Comparison of ENCODE assay signal across 9 cellular contexts in the genomic region with DNA sequence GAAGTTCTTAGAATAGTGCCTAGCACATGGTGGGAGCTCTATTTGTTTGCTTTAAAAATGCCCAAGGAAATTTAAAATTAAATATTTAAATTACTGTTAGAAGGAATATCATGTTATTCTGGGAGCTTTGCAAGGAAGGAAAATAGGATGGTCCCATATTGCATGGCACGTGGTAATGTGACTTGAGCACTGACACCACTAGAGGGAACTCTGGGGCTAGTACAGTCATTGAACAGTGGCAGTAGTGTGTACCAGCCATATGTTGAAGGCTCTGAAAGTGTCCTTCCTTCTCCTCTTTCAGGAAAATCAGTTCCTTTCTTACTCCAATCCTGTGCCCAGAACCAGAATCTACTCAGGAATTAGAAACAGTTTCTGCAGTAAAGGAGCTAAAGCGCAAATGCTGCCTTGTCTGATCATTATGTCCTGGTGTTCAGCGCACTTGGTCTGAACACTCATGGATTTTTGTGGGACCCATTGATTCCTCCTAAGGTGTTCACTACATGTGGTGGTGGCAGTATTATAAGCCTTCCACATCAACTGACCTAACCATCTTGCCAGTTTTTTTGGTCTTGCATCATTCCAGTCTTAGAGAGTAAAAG. TPM values are rescaled to one million over a fixed set of nuclear protein-coding genes. Genes with fewer than 3 reads are reported as not detected.
DNase-seq lines count a peak whose midpoint lies in the region; ATAC-seq and TF ChIP-seq lines count a peak whose summit lies in the region.
"Had no signal": no experiment of that assay in that cellular context is flagged by ENCODE, and none has a peak within 500 bp of the region (broad histone marks: within the 10 kb centered on the region; RNA-seq: fewer than 3 reads in every experiment).

No MANE protein-coding gene starts in this region.

- H3K4me3 ChIP-seq in endodermal cell (ENCODE audit: low read length) (no peak overlapping the region), upper lobe of left lung (no peak overlapping the region)
- H3K4me3 ChIP-seq: skin epidermis had no signal

- no peaks in the 10 kb centered on the region for H3K27me3 ChIP-seq in endodermal cell (ENCODE audit: control insufficient read depth, insufficient read depth, low read length, poor library complexity, severe bottlenecking)
- H3K27me3 ChIP-seq in upper lobe of left lung: no peaks in the 10 kb centered on the region

- TF ChIP-seq EP300 in upper lobe of left lung (IDR thresholded peaks at IDR 0.05): no peak

- ATAC-seq in GM18861 (IDR thresholded peaks at IDR 0.05; ENCODE audit: unreplicated experiment) (peak; percentile 46), HG02981 (IDR thresholded peaks at IDR 0.05; ENCODE audit: unreplicated experiment) (peak; percentile 44), upper lobe of left lung (ENCODE audit: low FRiP score in 2 of 2) (no peak)

- H3K27ac Mint-ChIP-seq in endodermal cell: no peak overlapping the region

- no peak overlapping the region for H3K4me3 Mint-ChIP-seq in endodermal cell

- TF ChIP-seq CTCF in endodermal cell (conservative IDR thresholded peaks at IDR 0.05) (peak; percentile 82), upper lobe of left lung (IDR thresholded peaks at IDR 0.05) (peak in 3 of 6 experiments; percentile 9 to 15 (median 13))

- no peaks in the 10 kb centered on the region for H3K9me3 Mint-ChIP-seq in endodermal cell

- WGBS in endodermal cell (ENCODE audit: insufficient coverage in 1 of 2, insufficient read length in 1 of 2), 2 experiments: 50 to 70% methylated on average over 2 to 3 of the region's 3 CpGs
- 70 to 74% methylated on average over 3 of the region's 3 CpGs for WGBS in upper lobe of left lung, 2 donors

- H3K4me1 Mint-ChIP-seq in endodermal cell: no peaks in the 10 kb centered on the region

- no peaks in the 10 kb centered on the region for H3K4me1 ChIP-seq in endodermal cell (ENCODE audit: control insufficient read depth, insufficient read depth, low read length)
- no peaks in the 10 kb centered on the region for H3K4me1 ChIP-seq in upper lobe of left lung

- peak; percentile 49 for DNase-seq in COLO668 (lab: John Stamatoyannopoulos, UW; ENCODE audit: unreplicated experiment)
- peak; percentile 23 for DNase-seq in NCI-H748 treated with DMSO at 0.1 percent for 48 hours (lab: John Stamatoyannopoulos, UW)
- DNase-seq in endodermal cell: peak; percentile 66
- peak; percentile 11 for DNase-seq in putamen (ENCODE audit: low spot score)
- no peak for DNase-seq in upper lobe of left lung
- DNase-seq in NOMO-1 treated with DMSO at 0.1 percent for 48 hours (lab: John Stamatoyannopoulos, UW; ENCODE audit: unreplicated experiment): no peak

- no peak for TF ChIP-seq POLR2A in upper lobe of left lung (IDR thresholded peaks at IDR 0.05)

- no peaks in the 10 kb centered on the region for H3K36me3 Mint-ChIP-seq in endodermal cell (ENCODE audit: low read depth)

- no peak overlapping the region for H3K9ac ChIP-seq in endodermal cell (ENCODE audit: extremely low read depth, low read length, poor library complexity, severe bottlenecking)

- H3K36me3 ChIP-seq in endodermal cell (ENCODE audit: control insufficient read depth, insufficient read depth, low read length) (no peaks in the 10 kb centered on the region), upper lobe of left lung (no peaks in the 10 kb centered on the region)

- no peaks in the 10 kb centered on the region for H3K9me3 ChIP-seq in endodermal cell (ENCODE audit: control insufficient read depth, low read length)
- no peaks in the 10 kb centered on the region for H3K9me3 ChIP-seq in upper lobe of left lung

- H3K27ac ChIP-seq in endodermal cell (ENCODE audit: low read depth, low read length) (no peak overlapping the region), upper lobe of left lung (no peak overlapping the region)
- H3K27ac ChIP-seq: skin epidermis had no signal

- H3K27me3 Mint-ChIP-seq in endodermal cell (ENCODE audit: insufficient read depth): no peaks in the 10 kb centered on the region

RNA-seq across cellular contexts. Expression of a gene that starts 54.1 kb away (rescaled TPM):
- total RNA-seq in endodermal cell (1 to 10 TPM; 2.5 to 6.9 TPM), upper lobe of left lung (1 to 10 TPM in 1 of 6 donors, under 1 TPM in 1, not detected in 4; 0.44 to 3.6 TPM)
- polyA plus RNA-seq in endodermal cell (2013, experiment 1 of 2): not detected
- 0.04 TPM for polyA plus RNA-seq in endodermal cell (2013, experiment 2 of 2)

Comparison
In these comparisons a context has a peak if more than half of its experiments do, and no peak if none do; other contexts are left out.
1. DNase-seq: peak in COLO668 (single experiment), NCI-H748 treated with DMSO at 0.1 percent for 48 hours (single experiment), endodermal cell (single experiment) and putamen (single experiment); none in upper lobe of left lung (0 of 2) and NOMO-1 treated with DMSO at 0.1 percent for 48 hours (single experiment).
2. ATAC-seq: peak in GM18861 (single experiment) and HG02981 (single experiment); none in upper lobe of left lung (0 of 2).